ENCODE assay signal across 13 cellular contexts in the genomic region with DNA sequence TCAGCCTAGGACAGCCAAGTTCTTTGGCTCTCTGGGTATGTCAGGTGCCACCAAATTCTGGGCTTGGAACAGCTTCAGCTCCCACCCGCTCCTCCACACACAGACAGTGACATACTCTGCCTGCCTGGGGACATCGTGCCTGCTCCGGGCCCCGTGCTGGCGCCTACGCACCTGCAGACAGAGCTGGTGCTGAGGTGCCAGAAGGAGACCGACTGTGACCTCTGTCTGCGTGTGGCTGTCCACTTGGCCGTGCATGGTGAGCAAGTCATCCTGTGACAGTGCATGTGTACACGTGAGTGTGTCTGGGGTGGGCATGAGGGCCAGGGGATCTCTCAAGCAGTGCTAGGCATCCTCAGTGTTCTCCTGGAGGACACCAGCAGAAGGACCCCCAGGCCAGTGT. TPM values are rescaled to one million over a fixed set of nuclear protein-coding genes. Genes with fewer than 3 reads are reported as not detected.
A peak's percentile ranks its signal among the peaks of the same experiment; 100 is the strongest.
DNase-seq lines count a peak whose midpoint lies in the region; ATAC-seq and TF ChIP-seq lines count a peak whose summit lies in the region.
"Had no signal": no experiment of that assay in that cellular context is flagged by ENCODE, and none has a peak within 500 bp of the region (broad histone marks: within the 10 kb centered on the region; RNA-seq: fewer than 3 reads in every experiment).

No MANE protein-coding gene starts in this region.

- H3K27me3 Mint-ChIP-seq in T-helper 17 cell (no peaks in the 10 kb centered on the region), osteocyte (ENCODE audit: unreplicated experiment) (no peaks in the 10 kb centered on the region), immature natural killer cell (ENCODE audit: low read depth in 3 of 3) (peaks cover 0 to 6% (median 5%) of the 10 kb centered on the region in 3 donors)

- H3K9me3 Mint-ChIP-seq in osteocyte (ENCODE audit: unreplicated experiment) (no peaks in the 10 kb centered on the region), immature natural killer cell (no peaks in the 10 kb centered on the region)
- H3K9me3 Mint-ChIP-seq: activated B cell treated with CpG ODN at 0.5 μM for 24 hours had no signal

- H3K4me3 ChIP-seq in ACC112 (ENCODE audit: low read depth, low read length) (peak overlapping the region; percentile 83), fibroblast of pulmonary artery (replicated peaks; ENCODE audit: low read depth, low read length) (peak overlapping the region; percentile 63)

- H3K9me3 ChIP-seq in T-helper 17 cell (ENCODE audit: control insufficient read depth, low read length, poor library complexity, severe bottlenecking) = no peaks in the 10 kb centered on the region
- H3K9me3 ChIP-seq: spleen had no signal

- peaks cover 3% of the 10 kb centered on the region for H3K36me3 Mint-ChIP-seq in T-helper 17 cell (ENCODE audit: low read depth)
- no peaks in the 10 kb centered on the region for H3K36me3 Mint-ChIP-seq in osteocyte (ENCODE audit: unreplicated experiment)
- H3K36me3 Mint-ChIP-seq in immature natural killer cell = no peaks in the 10 kb centered on the region

- no peak overlapping the region for H2AFZ ChIP-seq in ACC112 (ENCODE audit: low read length, unreplicated experiment)

- TF ChIP-seq CTCF in fibroblast of pulmonary artery (IDR thresholded peaks at IDR 0.05; ENCODE audit: low read length, missing control alignments) = no peak
- TF ChIP-seq CTCF in osteocyte (IDR thresholded peaks at IDR 0.05) = no peak

- ATAC-seq in T-helper 17 cell = no peak
- ATAC-seq in HG02642 (IDR thresholded peaks at IDR 0.05; ENCODE audit: poor library complexity, unreplicated experiment) = no peak

- peaks cover 26% of the 10 kb centered on the region for H3K4me1 ChIP-seq in ACC112 (ENCODE audit: control insufficient read depth, insufficient read depth, low read length, unreplicated experiment)

- H3K36me3 ChIP-seq in ACC112 (ENCODE audit: insufficient read depth, low read length) = no peaks in the 10 kb centered on the region

- H3K4me3 Mint-ChIP-seq in T-helper 17 cell (peak overlapping the region; percentile 33), osteocyte (ENCODE audit: unreplicated experiment) (no peak overlapping the region), immature natural killer cell (peak overlapping the region in 1 of 5 donors; percentile 3)
- H3K4me3 Mint-ChIP-seq: activated B cell treated with CpG ODN at 0.5 μM for 24 hours had no signal

- DNase-seq in T-helper 17 cell (no peak), fibroblast of pulmonary artery (ENCODE audit: low read depth) (no peak), osteocyte (ENCODE audit: extremely low spot score, unreplicated experiment) (no peak), immature natural killer cell (no peak), NCI-H345 (lab: John Stamatoyannopoulos, UW) (no peak), dedifferentiated amniotic fluid mesenchymal stem cell (ENCODE audit: extremely low spot score) (no peak)
- DNase-seq: activated B cell treated with CpG ODN at 0.5 μM for 24 hours; activated T-cell treated with anti-CD3 and anti-CD28 coated beads, Interleukin-2, amount 50 U/mL, for 48 hours; midbrain; NCI-H2029 treated with DMSO at 0.1 percent for 48 hours had no signal

- no peaks in the 10 kb centered on the region for H3K27me3 ChIP-seq in ACC112 (ENCODE audit: insufficient read depth, low read length)

- no peak overlapping the region for H3K27ac ChIP-seq in ACC112 (ENCODE audit: low read depth, low read length)

- H3K4me1 Mint-ChIP-seq in T-helper 17 cell = no peaks in the 10 kb centered on the region
- peaks cover 42% of the 10 kb centered on the region for H3K4me1 Mint-ChIP-seq in osteocyte (ENCODE audit: unreplicated experiment)
- H3K4me1 Mint-ChIP-seq in immature natural killer cell = peaks cover 6 to 8% of the 10 kb centered on the region in 2 donors

- H3K79me2 ChIP-seq in ACC112 (ENCODE audit: control insufficient read depth, insufficient read depth, low read length, unreplicated experiment) = peaks cover 13% of the 10 kb centered on the region

- no peak overlapping the region for H3K27ac Mint-ChIP-seq in T-helper 17 cell
- peak overlapping the region; percentile 89 for H3K27ac Mint-ChIP-seq in osteocyte (ENCODE audit: unreplicated experiment)
- no peak overlapping the region for H3K27ac Mint-ChIP-seq in immature natural killer cell
- H3K27ac Mint-ChIP-seq: activated B cell treated with CpG ODN at 0.5 μM for 24 hours had no signal

RNA-seq across cellular contexts. Expression of gene IL17RC, which starts 0.9 kb away (rescaled TPM):
- total RNA-seq in T-helper 17 cell (under 1 TPM; 0.47 to 0.92 TPM), osteocyte (36.5 and 36.6 TPM in 2 replicates)
- 10 to 100 TPM in 2 of 3 donors, 1 to 10 TPM in 1; 1.7 to 16.5 (median 12.6) TPM for polyA plus RNA-seq in immature natural killer cell

RNA-seq across cellular contexts. Expression of gene IL17RE, which starts 15.2 kb away (rescaled TPM):
- total RNA-seq in T-helper 17 cell (10 to 100 TPM; 10.1 to 12.4 TPM), osteocyte (0.89 and 1.4 TPM in 2 replicates)
- polyA plus RNA-seq in immature natural killer cell = under 1 TPM in 1 of 3 donors, not detected in 2; 0.14 TPM

RNA-seq across cellular contexts. Expression of gene CRELD1, which starts 15.8 kb away (rescaled TPM):
- total RNA-seq in T-helper 17 cell (10 to 100 TPM; 15.5 to 20.0 TPM), osteocyte (24.8 and 25.3 TPM in 2 replicates)
- polyA plus RNA-seq in immature natural killer cell = 10 to 100 TPM; 38.9 to 67.8 (median 51.3) TPM

RNA-seq across cellular contexts. Expression of gene JAGN1, which starts 27.4 kb away (rescaled TPM):
- 10 to 100 TPM; 15.4 to 17.8 TPM for total RNA-seq in T-helper 17 cell
- 28.5 and 31.5 TPM in 2 replicates for total RNA-seq in osteocyte
- polyA plus RNA-seq in immature natural killer cell = 10 to 100 TPM; 36.1 to 50.3 (median 37.9) TPM

RNA-seq across cellular contexts. Expression of gene PRRT3, which starts 34.4 kb away (rescaled TPM):
- total RNA-seq in T-helper 17 cell = 1 to 10 TPM; 5.8 to 5.9 TPM
- total RNA-seq in osteocyte = 6.6 and 7.9 TPM in 2 replicates
- 1 to 10 TPM in 2 of 3 donors, under 1 TPM in 1; 0.32 to 3.4 (median 1.8) TPM for polyA plus RNA-seq in immature natural killer cell

Comparison
In these comparisons a context has a peak if more than half of its experiments do, and no peak if none do; other contexts are left out.
1. RNA of gene IL17RC, which starts 0.9 kb away (total RNA-seq): 36.5 to 36.6 TPM in osteocyte; 0.47 to 0.92 TPM in T-helper 17 cell; every median in the first group is over 10 times any median in the second.